8 cellular contexts compared by ENCODE assay signal in genomic region chr15:70095387-70096214, GRCh38. TPM values are rescaled to one million over a fixed set of nuclear protein-coding genes. Genes with fewer than 3 reads are reported as not detected.
DNase-seq lines count a peak whose midpoint lies in the region; ATAC-seq and TF ChIP-seq lines count a peak whose summit lies in the region.

No MANE protein-coding gene starts in this region.

- intact Hi-C loops in CD8-positive, alpha-beta T cell (cut with DNase I, micrococcal nuclease) = loop anchor here (1.0 to 10.0 kb wide), 10 partner anchors 15 to 1273 kb away; partner anchors contain the start of genes RPLP1 (in 2 of the 2), ANP32A (in 1 of the 2) and KIF23 (in 1 of the 2)
- intact Hi-C loops in activated CD8-positive, alpha-beta T cell treated with anti-CD3 and anti-CD28 coated beads for 36 hours (cut with micrococcal nuclease) = loop anchor here (5.0 to 10.0 kb wide), 4 partner anchors 338 to 628 kb away; no protein-coding TSS in a partner anchor
- intact Hi-C loops in aorta (cut with DNase I) = loop anchor here (5.0 to 10.0 kb wide), 3 partner anchors 301 to 518 kb away; no protein-coding TSS in a partner anchor

- H3K27ac ChIP-seq in CD8-positive, alpha-beta T cell (ENCODE audit: low read depth, low read length) = peak overlapping the region; percentile 76
- peak overlapping the region; percentile 91 to 92 for H3K27ac ChIP-seq in esophagus (ENCODE audit: low read depth in 2 of 2, low read length in 1 of 2)
- no peak overlapping the region for H3K27ac ChIP-seq in aorta (ENCODE audit: low read depth in 1 of 2, low read length in 2 of 2)

- peaks cover 70% of the 10 kb centered on the region for H3K4me1 Mint-ChIP-seq in CD8-positive, alpha-beta T cell (ENCODE audit: low read depth)
- peaks cover 45% of the 10 kb centered on the region for H3K4me1 Mint-ChIP-seq in activated CD8-positive, alpha-beta T cell treated with anti-CD3 and anti-CD28 coated beads for 36 hours (ENCODE audit: low read depth)
- peaks cover 69% of the 10 kb centered on the region for H3K4me1 Mint-ChIP-seq in neural crest cell

- POLR2A ChIA-PET in CD8-positive, alpha-beta T cell (lab: Charles Lee) = interaction anchor here (0.6 to 6.5 kb wide), 7 partner anchors 163 to 628 kb away, joined by 3 to 66 read pairs (median 3); no protein-coding TSS in a partner anchor
- POLR2A ChIA-PET in activated CD8-positive, alpha-beta T cell treated with anti-CD3 and anti-CD28 coated beads for 36 hours (lab: Charles Lee) = interaction anchor here (0.7 to 5.8 kb wide), 12 partner anchors 13 to 642 kb away, joined by 3 to 37 read pairs (median 3); partner anchors contain the start of gene RPLP1

- peaks cover 44% of the 10 kb centered on the region for H3K36me3 Mint-ChIP-seq in CD8-positive, alpha-beta T cell
- peaks cover 44% of the 10 kb centered on the region for H3K36me3 Mint-ChIP-seq in activated CD8-positive, alpha-beta T cell treated with anti-CD3 and anti-CD28 coated beads for 36 hours (ENCODE audit: low read depth)
- peaks cover 2% of the 10 kb centered on the region for H3K36me3 Mint-ChIP-seq in neural crest cell (ENCODE audit: low read depth)

- no peak for TF ChIP-seq CTCF in CD8-positive, alpha-beta T cell (IDR thresholded peaks at IDR 0.05)
- peak; percentile 41 for TF ChIP-seq CTCF in activated CD8-positive, alpha-beta T cell treated with anti-CD3 and anti-CD28 coated beads for 36 hours (IDR thresholded peaks at IDR 0.05)
- TF ChIP-seq CTCF in neural crest cell (conservative IDR thresholded peaks at IDR 0.05) = peak; percentile 44

- no peaks in the 10 kb centered on the region for H3K27me3 Mint-ChIP-seq in CD8-positive, alpha-beta T cell (ENCODE audit: low read depth)
- H3K27me3 Mint-ChIP-seq in activated CD8-positive, alpha-beta T cell treated with anti-CD3 and anti-CD28 coated beads for 36 hours = no peaks in the 10 kb centered on the region
- H3K27me3 Mint-ChIP-seq in neural crest cell (ENCODE audit: low read depth) = peaks cover 42% of the 10 kb centered on the region

- no peaks in the 10 kb centered on the region for H3K9me3 Mint-ChIP-seq in CD8-positive, alpha-beta T cell
- H3K9me3 Mint-ChIP-seq in activated CD8-positive, alpha-beta T cell treated with anti-CD3 and anti-CD28 coated beads for 36 hours = no peaks in the 10 kb centered on the region
- H3K9me3 Mint-ChIP-seq in neural crest cell = no peaks in the 10 kb centered on the region

- peak overlapping the region; percentile 89 for H3K4me3 ChIP-seq in CD8-positive, alpha-beta T cell (ENCODE audit: low read depth, low read length)
- H3K4me3 ChIP-seq in esophagus (ENCODE audit: low read depth in 1 of 2, low read length in 2 of 2) = peak overlapping the region; percentile 70 to 88
- peak overlapping the region; percentile 51 to 75 for H3K4me3 ChIP-seq in aorta (ENCODE audit: low read length in 2 of 2)

- H3K4me1 ChIP-seq in CD8-positive, alpha-beta T cell (ENCODE audit: insufficient read depth, low read length) = peaks cover 65% of the 10 kb centered on the region
- H3K4me1 ChIP-seq in esophagus (ENCODE audit: control insufficient read depth in 2 of 2, insufficient read depth in 2 of 2, low read length in 1 of 2) = peaks cover 10 to 15% of the 10 kb centered on the region in 2 donors
- peaks cover 0 to 2% of the 10 kb centered on the region in 2 donors for H3K4me1 ChIP-seq in aorta (ENCODE audit: control insufficient read depth in 1 of 2, insufficient read depth in 2 of 2, low read length in 2 of 2)

- CTCF ChIA-PET in CD8-positive, alpha-beta T cell (lab: Charles Lee) = interaction anchor here (0.9 to 1.4 kb wide), 3 partner anchors 336 to 382 kb away, joined by 3 to 5 read pairs (median 4); no protein-coding TSS in a partner anchor
- CTCF ChIA-PET in activated CD8-positive, alpha-beta T cell treated with anti-CD3 and anti-CD28 coated beads for 36 hours (lab: Charles Lee) = interaction anchor here (1.0 to 2.6 kb wide), 4 partner anchors 10 to 340 kb away, joined by 3 to 11 read pairs (median 4); no protein-coding TSS in a partner anchor

- peak overlapping the region; percentile 99 for H3K4me3 Mint-ChIP-seq in CD8-positive, alpha-beta T cell
- H3K4me3 Mint-ChIP-seq in activated CD8-positive, alpha-beta T cell treated with anti-CD3 and anti-CD28 coated beads for 36 hours = peak overlapping the region; percentile 81
- peak overlapping the region; percentile 100 for H3K4me3 Mint-ChIP-seq in neural crest cell

- DNase-seq in CD8-positive, alpha-beta T cell = peak; percentile 20 to 71 (median 33)
- DNase-seq in Kasumi-1 (lab: John Stamatoyannopoulos, UW) (peak; percentile 57 to 60), neural crest cell (ENCODE audit: low read depth, low spot score) (no peak), aorta (peak; percentile 73 to 79), AG20443 (ENCODE audit: low spot score) (no peak)
- peak; percentile 69 for DNase-seq in activated CD8-positive, alpha-beta T cell treated with anti-CD3 and anti-CD28 coated beads for 36 hours

- 5 to 6% methylated on average over 65 to 67 of the region's 67 CpGs for WGBS in esophagus, 2 donors
- 6 to 8% methylated on average over 54 to 67 of the region's 67 CpGs for WGBS in aorta, 2 donors

- H3K9me3 ChIP-seq in CD8-positive, alpha-beta T cell (ENCODE audit: low read length) = no peaks in the 10 kb centered on the region
- H3K9me3 ChIP-seq in esophagus (ENCODE audit: control insufficient read depth in 2 of 2, insufficient read depth in 1 of 2, low read depth in 1 of 2, low read length in 1 of 2) (no peaks in the 10 kb centered on the region), aorta (ENCODE audit: control insufficient read depth, low read length) (no peaks in the 10 kb centered on the region)

- H3K27ac Mint-ChIP-seq in CD8-positive, alpha-beta T cell = peak overlapping the region; percentile 97
- peak overlapping the region; percentile 91 for H3K27ac Mint-ChIP-seq in activated CD8-positive, alpha-beta T cell treated with anti-CD3 and anti-CD28 coated beads for 36 hours
- H3K27ac Mint-ChIP-seq in neural crest cell (ENCODE audit: unreplicated experiment) = peak overlapping the region; percentile 31

- H3K27me3 ChIP-seq in CD8-positive, alpha-beta T cell (ENCODE audit: insufficient read depth, low read length) = no peaks in the 10 kb centered on the region
- H3K27me3 ChIP-seq in esophagus (ENCODE audit: control insufficient read depth in 1 of 2, insufficient read depth in 2 of 2, low read length in 2 of 2) (no peaks in the 10 kb centered on the region), aorta (ENCODE audit: control insufficient read depth in 1 of 2, insufficient read depth in 2 of 2, low read length in 1 of 2) (no peaks in the 10 kb centered on the region)

- H3K36me3 ChIP-seq in CD8-positive, alpha-beta T cell (ENCODE audit: insufficient read depth, low read length) = no peaks in the 10 kb centered on the region
- H3K36me3 ChIP-seq in esophagus (ENCODE audit: control insufficient read depth in 2 of 2, insufficient read depth in 2 of 2, low read length in 1 of 2) = peaks cover 3 to 5% of the 10 kb centered on the region in 2 donors
- no peaks in the 10 kb centered on the region for H3K36me3 ChIP-seq in aorta (ENCODE audit: control insufficient read depth in 1 of 2, insufficient read depth in 2 of 2, low read length in 1 of 2)

- ATAC-seq in CD8-positive, alpha-beta T cell = no peak
- ATAC-seq in activated CD8-positive, alpha-beta T cell treated with anti-CD3 and anti-CD28 coated beads for 36 hours = peak; percentile 6
- ATAC-seq in aorta (ENCODE audit: low FRiP score) (no peak), HG02798 (IDR thresholded peaks at IDR 0.05; ENCODE audit: poor library complexity, unreplicated experiment) (no peak)

RNA-seq across cellular contexts. Expression of gene TLE3, which starts 2.1 kb away (rescaled TPM):
- total RNA-seq in CD8-positive, alpha-beta T cell = 100 to 1,000 TPM; 198 to 201 TPM
- 10 to 100 TPM; 48.4 to 64.2 TPM for total RNA-seq in activated CD8-positive, alpha-beta T cell treated with anti-CD3 and anti-CD28 coated beads for 36 hours
- polyA plus RNA-seq in esophagus = 10 to 100 TPM; 33.1 to 43.9 TPM
- total RNA-seq in neural crest cell = 81.3 and 89.9 TPM in 2 replicates
- 10 to 100 TPM; 43.0 to 89.9 TPM for total RNA-seq in aorta
- 10 to 100 TPM in 1 of 2 donors, 1 to 10 TPM in 1; 8.3 to 13.4 TPM for polyA plus RNA-seq in aorta

Comparison
In these comparisons a context has a peak if more than half of its experiments do, and no peak if none do; other contexts are left out.
1. DNase-seq: peak in CD8-positive, alpha-beta T cell (7 of 7), Kasumi-1 (2 of 2), activated CD8-positive, alpha-beta T cell treated with anti-CD3 and anti-CD28 coated beads for 36 hours (single experiment) and aorta (2 of 2); none in neural crest cell (single experiment) and AG20443 (single experiment).
2. H3K27ac ChIP-seq: peak in CD8-positive, alpha-beta T cell (single experiment) and esophagus (2 of 2); none in aorta (0 of 2).
3. H3K27ac Mint-ChIP-seq: peak in every context shown above with its lines; median percentile 97 in CD8-positive, alpha-beta T cell; 91 in activated CD8-positive, alpha-beta T cell treated with anti-CD3 and anti-CD28 coated beads for 36 hours; 31 in neural crest cell.
4. Peak in every context shown above with its lines, with median percentiles within 50 percentile points of each other: H3K4me3 ChIP-seq and H3K4me3 Mint-ChIP-seq.